Comparison of ENCODE assay signal across 8 cellular contexts in genomic region chr18:57833441-57834101, GRCh38. TPM values are rescaled to one million over a fixed set of nuclear protein-coding genes. Genes with fewer than 3 reads are reported as not detected.
DNase-seq lines count a peak whose midpoint lies in the region; ATAC-seq and TF ChIP-seq lines count a peak whose summit lies in the region.

No MANE protein-coding gene starts in this region.

- intact Hi-C loops in vagina (cut with DNase I) (no loop called here), posterior vena cava (cut with DNase I) (no loop called here), Right ventricle myocardium superior (cut with DNase I) (no loop called here)

- peak; percentile 30 for ATAC-seq in GM18499 (IDR thresholded peaks at IDR 0.05; ENCODE audit: insufficient read depth, unreplicated experiment)
- ATAC-seq in HG02870 (IDR thresholded peaks at IDR 0.05; ENCODE audit: unreplicated experiment) = peak; percentile 43
- peak; percentile 62 for ATAC-seq in foreskin keratinocyte
- ATAC-seq in Right ventricle myocardium superior (ENCODE audit: poor library complexity) = no peak

- DNase-seq in A172 (ENCODE audit: low spot score) (peak; percentile 60), RPMI8226 (peak; percentile 52), foreskin keratinocyte (peak in 1 of 2 donors; percentile 34), vagina (ENCODE audit: extremely low spot score in 2 of 2) (no peak), posterior vena cava (ENCODE audit: low spot score) (no peak), Right ventricle myocardium superior (no peak)

- H3K36me3 ChIP-seq in vagina = no peaks in the 10 kb centered on the region

- H3K27me3 ChIP-seq in foreskin keratinocyte (no peaks in the 10 kb centered on the region), vagina (no peaks in the 10 kb centered on the region)

- H3K4me3 ChIP-seq in vagina = no peak overlapping the region

- H3K9me3 ChIP-seq in vagina = no peaks in the 10 kb centered on the region

- H3K27ac ChIP-seq in foreskin keratinocyte (no peak overlapping the region), vagina (no peak overlapping the region)

- H3K4me1 ChIP-seq in foreskin keratinocyte (peaks cover 4% of the 10 kb centered on the region), vagina (no peaks in the 10 kb centered on the region)

- TF ChIP-seq POLR2A in vagina (IDR thresholded peaks at IDR 0.05) = no peak

- TF ChIP-seq CTCF in foreskin keratinocyte (conservative IDR thresholded peaks at IDR 0.05) (no peak), vagina (IDR thresholded peaks at IDR 0.05) (no peak)

RNA-seq across cellular contexts. Expression of gene ATP8B1, which starts 30.5 kb away (rescaled TPM):
- 38.2 and 38.8 TPM in 2 replicates for total RNA-seq in A172 (2014; rRNA removed; shearing (Covaris generic))
- total RNA-seq in foreskin keratinocyte (13.5 and 14.7 TPM in 2 replicates), vagina (41.5 TPM), posterior vena cava (10 to 100 TPM; 27.7 to 47.3 TPM), Right ventricle myocardium superior (5.9 TPM)
- polyA plus RNA-seq in foreskin keratinocyte = 2.4 and 2.9 TPM in 2 replicates

Comparison
In these comparisons a context has a peak if more than half of its experiments do, and no peak if none do; other contexts are left out.
1. DNase-seq: peak in A172 (single experiment) and RPMI8226 (single experiment); none in vagina (0 of 2), posterior vena cava (single experiment) and Right ventricle myocardium superior (single experiment).